ENCODE assay signal across 23 cellular contexts in the genomic region with DNA sequence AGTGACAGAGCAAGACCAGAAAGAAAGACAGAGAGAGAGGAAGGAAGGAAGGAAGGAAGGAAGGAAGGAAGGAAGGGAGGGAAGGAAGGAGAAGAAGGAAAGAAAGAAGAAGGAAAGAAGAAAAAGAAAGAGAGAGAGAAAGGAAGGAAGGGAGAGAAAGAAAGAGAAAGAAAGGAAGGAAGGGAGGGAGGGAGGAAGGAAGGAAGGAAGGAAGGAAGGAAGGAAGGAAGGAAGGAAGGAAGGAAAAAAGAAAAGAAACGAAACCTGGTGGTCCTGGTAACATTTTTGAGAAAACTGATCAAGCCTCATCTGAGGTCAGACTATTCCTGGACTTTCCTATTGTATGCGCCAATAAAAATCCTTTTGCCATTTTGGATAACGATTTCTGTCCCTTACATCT.
"Had no signal": no experiment of that assay in that cellular context is flagged by ENCODE, and none has a peak within 500 bp of the region (broad histone marks: within the 10 kb centered on the region; RNA-seq: fewer than 3 reads in every experiment).

No MANE protein-coding gene starts in this region.

- H3K4me1 ChIP-seq: parathyroid adenoma, testis had no signal

- H3K27me3 ChIP-seq: neural progenitor cell, sigmoid colon, testis had no signal

- FAIRE-seq: frontal cortex had no signal

- H3K27ac ChIP-seq: lower lobe of right lung, neural progenitor cell, parathyroid adenoma, testis had no signal

- H3K4me3 ChIP-seq: coronary artery, lower lobe of right lung, neural progenitor cell, sigmoid colon, skin epidermis, spleen, testis, tibial artery had no signal

- H3K4me2 ChIP-seq: neural progenitor cell had no signal

- ATAC-seq: left colon; left ventricle myocardium superior; lower lobe of right lung; natural killer cell treated with Interleukin-12 subunit alpha and Interleukin-12 subunit beta and Interleukin-15 and Interleukin-18, amount 100 ng/mL, for 72 hours; stimulated activated memory B cell treated with anti-CD40 and anti-IgM and Interleukin-4, amounts not matched to agents 10 μg/mL and 1 μg/mL and 100 μg/mL, for 72 hours; stimulated activated naive CD8-positive, alpha-beta T cell treated with anti-CD3 and anti-CD28 coated beads, Interleukin-15, Interleukin-2, amounts not matched to agents 100 U/mL and 50 U/mL, for 24 hours had no signal

- H3K9me3 ChIP-seq: lower lobe of right lung, sigmoid colon, spleen, testis, tibial artery had no signal

- H3K9me3 Mint-ChIP-seq: immature natural killer cell; naive B cell; natural killer cell treated with Interleukin-12 subunit alpha and Interleukin-12 subunit beta and Interleukin-15 and Interleukin-18, amount 100 ng/mL, for 72 hours; neural progenitor cell; stimulated activated memory B cell treated with anti-CD40 and anti-IgM and Interleukin-4, amounts not matched to agents 10 μg/mL and 1 μg/mL and 100 μg/mL, for 72 hours; type B pancreatic cell had no signal

- DNase-seq: effector memory CD4-positive, alpha-beta T cell; immature natural killer cell; islet precursor cell; kidney glomerular epithelial cell; left colon; left ventricle myocardium superior; lower lobe of right lung; naive B cell; sigmoid colon; spleen; stimulated activated CD4-positive, alpha-beta T cell treated with anti-CD3 and anti-CD28 coated beads, Interleukin-4, amount 100 ng/mL, for 4 hours; stimulated activated naive CD8-positive, alpha-beta T cell treated with anti-CD3 and anti-CD28 coated beads, Interleukin-15, Interleukin-2, amounts not matched to agents 100 U/mL and 50 U/mL, for 24 hours; testis; tibial artery had no signal

- H3K79me2 ChIP-seq: parathyroid adenoma had no signal

- H3K36me3 ChIP-seq: lower lobe of right lung, neural progenitor cell, sigmoid colon, spleen, tibial artery had no signal

- H3K36me3 Mint-ChIP-seq: immature natural killer cell; naive B cell; natural killer cell treated with Interleukin-12 subunit alpha and Interleukin-12 subunit beta and Interleukin-15 and Interleukin-18, amount 100 ng/mL, for 72 hours; neural progenitor cell; stimulated activated memory B cell treated with anti-CD40 and anti-IgM and Interleukin-4, amounts not matched to agents 10 μg/mL and 1 μg/mL and 100 μg/mL, for 72 hours; type B pancreatic cell had no signal

- H2AFZ ChIP-seq: parathyroid adenoma had no signal

- H3K27ac Mint-ChIP-seq: immature natural killer cell; natural killer cell treated with Interleukin-12 subunit alpha and Interleukin-12 subunit beta and Interleukin-15 and Interleukin-18, amount 100 ng/mL, for 72 hours; neural progenitor cell; progenitor cell of endocrine pancreas; stimulated activated memory B cell treated with anti-CD40 and anti-IgM and Interleukin-4, amounts not matched to agents 10 μg/mL and 1 μg/mL and 100 μg/mL, for 72 hours had no signal

- H3K4me3 Mint-ChIP-seq: immature natural killer cell; naive B cell; natural killer cell treated with Interleukin-12 subunit alpha and Interleukin-12 subunit beta and Interleukin-15 and Interleukin-18, amount 100 ng/mL, for 72 hours; neural progenitor cell; stimulated activated memory B cell treated with anti-CD40 and anti-IgM and Interleukin-4, amounts not matched to agents 10 μg/mL and 1 μg/mL and 100 μg/mL, for 72 hours; type B pancreatic cell had no signal

- H3K9ac ChIP-seq: neural progenitor cell, parathyroid adenoma had no signal
